In the genomic region with DNA sequence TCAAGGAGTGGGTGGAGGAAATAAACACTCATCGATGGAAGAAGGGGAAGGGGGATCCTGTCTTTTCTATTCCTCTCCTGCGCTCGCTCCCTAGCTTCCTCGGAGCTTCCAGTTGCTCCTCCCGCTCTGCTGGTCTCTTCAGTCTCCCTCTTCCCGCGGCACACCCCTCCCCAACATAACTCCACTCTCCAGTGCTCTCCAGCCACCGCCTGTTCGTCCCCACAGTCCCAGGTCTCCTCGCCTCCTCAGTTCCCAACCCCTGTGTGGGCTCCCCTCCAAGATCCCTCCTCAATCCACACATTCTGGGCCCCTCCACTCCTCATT, we compare ENCODE assay signal across 8 cellular contexts. TPM values are rescaled to one million over a fixed set of nuclear protein-coding genes. Genes with fewer than 3 reads are reported as not detected.
DNase-seq lines count a peak whose midpoint lies in the region; ATAC-seq and TF ChIP-seq lines count a peak whose summit lies in the region.

No MANE protein-coding gene starts in this region.

- no peaks in the 10 kb centered on the region for H3K27me3 ChIP-seq in ascending aorta

- H3K4me1 ChIP-seq in ascending aorta: peaks cover 0 to 12% of the 10 kb centered on the region in 2 donors

- H3K4me1 Mint-ChIP-seq in IgD-negative memory B cell: peaks cover 9 to 23% (median 15%) of the 10 kb centered on the region in 3 donors

- peak overlapping the region; percentile 89 to 96 for H3K4me3 ChIP-seq in ascending aorta

- no peak for TF ChIP-seq CTCF in ascending aorta (IDR thresholded peaks at IDR 0.05)

- no peaks in the 10 kb centered on the region for H3K9me3 ChIP-seq in ascending aorta

- H3K27me3 Mint-ChIP-seq in IgD-negative memory B cell: peaks cover 4% of the 10 kb centered on the region

- no peaks in the 10 kb centered on the region for H3K9me3 Mint-ChIP-seq in IgD-negative memory B cell

- H3K4me3 Mint-ChIP-seq in IgD-negative memory B cell: peak overlapping the region; percentile 96 to 100 (median 97)

- H3K36me3 Mint-ChIP-seq in IgD-negative memory B cell: no peaks in the 10 kb centered on the region

- peak overlapping the region; percentile 84 to 85 for H3K27ac ChIP-seq in ascending aorta

- peaks cover 4 to 14% of the 10 kb centered on the region in 2 donors for H3K36me3 ChIP-seq in ascending aorta

- peak overlapping the region; percentile 91 to 98 (median 97) for H3K27ac Mint-ChIP-seq in IgD-negative memory B cell

- ATAC-seq in GM18520 (IDR thresholded peaks at IDR 0.05; ENCODE audit: unreplicated experiment) (no peak), GM19324 (IDR thresholded peaks at IDR 0.05; ENCODE audit: low FRiP score, unreplicated experiment) (no peak)

- DNase-seq in DMS 273 (lab: John Stamatoyannopoulos, UW; ENCODE audit: unreplicated experiment) (peak; percentile 51), DMS 273 treated with DMSO at 0.1 percent for 48 hours (lab: John Stamatoyannopoulos, UW) (no peak), ascending aorta (ENCODE audit: low spot score in 2 of 2) (no peak), iris pigment epithelial cell (ENCODE audit: low read depth) (peak; percentile 35), stromal cell of bone marrow (ENCODE audit: low read depth) (peak; percentile 6)

- intact Hi-C loops in ascending aorta (cut with DNase I): loop anchor here (1.0 to 10.0 kb wide), 5 partner anchors 23 to 1729 kb away; a partner anchor contains a TSS

RNA-seq across cellular contexts. Expression of a gene that starts 0.4 kb away (rescaled TPM):
- polyA plus RNA-seq in IgD-negative memory B cell: 14.1 TPM
- 12.3 TPM for total RNA-seq in ascending aorta

RNA-seq across cellular contexts. Expression of a gene that starts 6.5 kb away (rescaled TPM):
- polyA plus RNA-seq in IgD-negative memory B cell: not detected
- not detected for total RNA-seq in ascending aorta

Comparison
In these comparisons a context has a peak if more than half of its experiments do, and no peak if none do; other contexts are left out.
1. DNase-seq: peak in DMS 273 (single experiment), iris pigment epithelial cell (single experiment) and stromal cell of bone marrow (single experiment); none in DMS 273 treated with DMSO at 0.1 percent for 48 hours (single experiment) and ascending aorta (0 of 2).